ENCODE assay signal across 23 cellular contexts in genomic region chr10:61115874-61116273, GRCh38.
"Had no signal": no experiment of that assay in that cellular context is flagged by ENCODE, and none has a peak within 500 bp of the region (broad histone marks: within the 10 kb centered on the region; RNA-seq: fewer than 3 reads in every experiment).

No MANE protein-coding gene starts in this region.

- H3K4me3 ChIP-seq: esophagus squamous epithelium, gastrocnemius medialis, heart right ventricle, left lung, lower lobe of right lung, mucosa of descending colon had no signal

- H3K27ac ChIP-seq: epithelial cell of prostate, esophagus squamous epithelium, gastrocnemius medialis, heart right ventricle, left lung, lower lobe of right lung had no signal

- DNase-seq: cortex of kidney; effector CD8-positive, alpha-beta T cell; effector memory CD8-positive, alpha-beta T cell; endodermal cell; erythroblast; esophagus squamous epithelium; foreskin fibroblast; foreskin melanocyte; gastrocnemius medialis; glutamatergic neuron; head of caudate nucleus; heart right ventricle; hippocampal formation; left cardiac atrium; left lung; left ventricle myocardium superior; lower lobe of right lung; mesenchymal stem cell; mucosa of descending colon; naive B cell; naive thymus-derived CD8-positive, alpha-beta T cell had no signal

- H3K36me3 ChIP-seq: esophagus squamous epithelium, gastrocnemius medialis, heart right ventricle, left lung, lower lobe of right lung had no signal

- H3K27me3 ChIP-seq: esophagus squamous epithelium, gastrocnemius medialis, heart right ventricle, left lung had no signal

- H3K4me1 ChIP-seq: esophagus squamous epithelium, gastrocnemius medialis, heart right ventricle, left lung, lower lobe of right lung had no signal

- ATAC-seq: effector memory CD8-positive, alpha-beta T cell; esophagus mucosa; gastrocnemius medialis; heart right ventricle; left cardiac atrium; left lung; left ventricle myocardium superior; lower lobe of right lung; mucosa of descending colon; naive thymus-derived CD8-positive, alpha-beta T cell had no signal

- H3K9me3 ChIP-seq: esophagus squamous epithelium, gastrocnemius medialis, heart right ventricle, left lung, lower lobe of right lung, mucosa of descending colon had no signal
